Comparison of ENCODE assay signal across 1 cellular context in the genomic region with DNA sequence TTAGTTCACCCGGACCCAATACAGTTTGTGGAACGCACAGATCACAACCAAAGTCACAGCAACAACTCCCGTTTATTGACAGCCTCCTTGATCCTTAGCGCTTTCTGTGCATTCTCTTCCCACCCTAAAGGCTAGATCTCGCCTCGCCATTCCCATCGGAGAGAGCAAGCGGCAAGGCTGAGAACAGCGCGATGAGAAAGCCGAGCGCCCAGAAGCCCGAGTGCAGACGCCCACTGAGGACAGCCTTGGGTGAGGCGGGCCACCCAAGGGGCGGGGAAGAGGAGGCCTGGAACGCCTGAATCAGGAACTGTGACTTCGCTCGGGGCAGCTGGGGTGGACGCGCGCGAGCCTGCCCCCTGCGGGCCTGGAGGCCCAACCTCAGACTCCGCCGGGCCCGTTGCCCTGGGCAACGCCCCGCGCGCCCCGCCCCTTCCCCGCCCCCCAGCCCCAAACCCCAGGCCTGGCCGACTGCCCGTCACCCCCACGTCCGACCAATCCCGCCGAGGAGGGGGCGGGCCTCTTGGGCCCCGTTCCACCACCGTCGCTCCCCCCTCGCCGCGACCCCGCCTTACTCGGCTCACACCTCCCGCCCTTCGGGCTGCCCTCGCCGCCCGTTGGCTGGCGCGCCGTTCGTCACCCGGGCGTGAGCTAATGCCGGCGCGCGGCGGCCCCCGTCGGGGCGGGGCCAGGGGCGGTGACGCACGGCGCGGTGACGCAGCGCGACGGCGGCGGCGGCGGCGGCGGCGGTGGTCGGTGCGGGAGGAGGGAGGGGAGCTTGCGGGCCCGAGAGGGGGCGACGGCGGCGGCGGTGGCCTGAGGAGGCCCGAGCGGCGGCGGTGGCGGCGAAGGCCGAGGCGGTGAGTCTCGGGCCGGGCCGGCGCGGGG.
TF ChIP-seq lines count a peak whose summit lies in the region.

A gene with protein sequence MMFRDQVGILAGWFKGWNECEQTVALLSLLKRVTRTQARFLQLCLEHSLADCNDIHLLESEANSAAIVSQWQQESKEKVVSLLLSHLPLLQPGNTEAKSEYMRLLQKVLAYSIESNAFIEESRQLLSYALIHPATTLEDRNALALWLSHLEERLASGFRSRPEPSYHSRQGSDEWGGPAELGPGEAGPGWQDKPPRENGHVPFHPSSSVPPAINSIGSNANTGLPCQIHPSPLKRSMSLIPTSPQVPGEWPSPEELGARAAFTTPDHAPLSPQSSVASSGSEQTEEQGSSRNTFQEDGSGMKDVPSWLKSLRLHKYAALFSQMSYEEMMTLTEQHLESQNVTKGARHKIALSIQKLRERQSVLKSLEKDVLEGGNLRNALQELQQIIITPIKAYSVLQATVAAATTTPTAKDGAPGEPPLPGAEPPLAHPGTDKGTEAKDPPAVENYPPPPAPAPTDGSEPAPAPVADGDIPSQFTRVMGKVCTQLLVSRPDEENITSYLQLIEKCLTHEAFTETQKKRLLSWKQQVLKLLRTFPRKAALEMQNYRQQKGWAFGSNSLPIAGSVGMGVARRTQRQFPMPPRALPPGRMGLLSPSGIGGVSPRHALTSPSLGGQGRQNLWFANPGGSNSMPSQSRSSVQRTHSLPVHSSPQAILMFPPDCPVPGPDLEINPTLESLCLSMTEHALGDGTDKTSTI (plus strand): TSS at position 702 of the 885 bp plus-strand sequence. CDS start 14,473 bp downstream, outside the sequence.

TF ChIP-seq in HepG2, 621 proteins besides CTCF, POLR2A, EP300 and RAD21 (continued from another document and continues in another):
- TF ChIP-seq, protein P1, sequence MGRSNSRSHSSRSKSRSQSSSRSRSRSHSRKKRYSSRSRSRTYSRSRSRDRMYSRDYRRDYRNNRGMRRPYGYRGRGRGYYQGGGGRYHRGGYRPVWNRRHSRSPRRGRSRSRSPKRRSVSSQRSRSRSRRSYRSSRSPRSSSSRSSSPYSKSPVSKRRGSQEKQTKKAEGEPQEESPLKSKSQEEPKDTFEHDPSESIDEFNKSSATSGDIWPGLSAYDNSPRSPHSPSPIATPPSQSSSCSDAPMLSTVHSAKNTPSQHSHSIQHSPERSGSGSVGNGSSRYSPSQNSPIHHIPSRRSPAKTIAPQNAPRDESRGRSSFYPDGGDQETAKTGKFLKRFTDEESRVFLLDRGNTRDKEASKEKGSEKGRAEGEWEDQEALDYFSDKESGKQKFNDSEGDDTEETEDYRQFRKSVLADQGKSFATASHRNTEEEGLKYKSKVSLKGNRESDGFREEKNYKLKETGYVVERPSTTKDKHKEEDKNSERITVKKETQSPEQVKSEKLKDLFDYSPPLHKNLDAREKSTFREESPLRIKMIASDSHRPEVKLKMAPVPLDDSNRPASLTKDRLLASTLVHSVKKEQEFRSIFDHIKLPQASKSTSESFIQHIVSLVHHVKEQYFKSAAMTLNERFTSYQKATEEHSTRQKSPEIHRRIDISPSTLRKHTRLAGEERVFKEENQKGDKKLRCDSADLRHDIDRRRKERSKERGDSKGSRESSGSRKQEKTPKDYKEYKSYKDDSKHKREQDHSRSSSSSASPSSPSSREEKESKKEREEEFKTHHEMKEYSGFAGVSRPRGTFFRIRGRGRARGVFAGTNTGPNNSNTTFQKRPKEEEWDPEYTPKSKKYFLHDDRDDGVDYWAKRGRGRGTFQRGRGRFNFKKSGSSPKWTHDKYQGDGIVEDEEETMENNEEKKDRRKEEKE (IDR thresholded peaks at IDR 0.05), result no peak
- TF ChIP-seq ZNF20 (CRISPR knock-in tag; IDR thresholded peaks at IDR 0.05) (no peak), ZNF562 (CRISPR knock-in tag; IDR thresholded peaks at IDR 0.05; ENCODE audit: borderline replicate concordance) (no peak), FOSL1 (CRISPR knock-in tag; IDR thresholded peaks at IDR 0.05; ENCODE audit: borderline replicate concordance) (no peak), PRPF4 (IDR thresholded peaks at IDR 0.05; ENCODE audit: low read depth, low read length, poor library complexity, severe bottlenecking) (no peak), MEIS2 (CRISPR knock-in tag; IDR thresholded peaks at IDR 0.05) (0 out of 2 replicates have a peak, but pooled peaks have one; percentile 35), MTF1 (CRISPR knock-in tag; IDR thresholded peaks at IDR 0.05) (no peak), ZNF891 (CRISPR knock-in tag; IDR thresholded peaks at IDR 0.05) (no peak), ZNF879 (CRISPR knock-in tag; IDR thresholded peaks at IDR 0.05) (no peak), ERF (CRISPR knock-in tag; IDR thresholded peaks at IDR 0.05) (no peak), CBX2 (IDR thresholded peaks at IDR 0.05; ENCODE audit: low read depth, low read length) (no peak), CBX2 (CRISPR knock-in tag; IDR thresholded peaks at IDR 0.05; ENCODE audit: low read depth) (no peak), ARHGAP35 (CRISPR knock-in tag; IDR thresholded peaks at IDR 0.05; ENCODE audit: borderline replicate concordance) (no peak; the same call in 1 of the 2 replicates), ZNF556 (CRISPR knock-in tag; IDR thresholded peaks at IDR 0.05; ENCODE audit: borderline replicate concordance) (peak; percentile 91), SRSF4 (IDR thresholded peaks at IDR 0.05; ENCODE audit: low read depth, low read length, poor library complexity, severe bottlenecking) (no peak), SMARCE1 (IDR thresholded peaks at IDR 0.05; ENCODE audit: borderline replicate concordance) (no peak), RXRA (CRISPR knock-in tag; IDR thresholded peaks at IDR 0.05) (peak; percentile 46; the same call in 1 of the 2 replicates), EZH2 (conservative IDR thresholded peaks at IDR 0.05; ENCODE audit: low read depth, low read length) (no peak), ZBTB7A (CRISPR knock-in tag; IDR thresholded peaks at IDR 0.05) (no peak), ZKSCAN1 (IDR thresholded peaks at IDR 0.05; ENCODE audit: low read length) (no peak), CCDC6 (CRISPR knock-in tag; IDR thresholded peaks at IDR 0.05) (no peak), XRCC5 (optimal IDR thresholded peaks at IDR 0.05; ENCODE audit: low read length) (peak; percentile 32), PHB2 (IDR thresholded peaks at IDR 0.05; ENCODE audit: partially characterized antibody) (no peak), ZNF713 (CRISPR knock-in tag; IDR thresholded peaks at IDR 0.05) (no peak)
- TF ChIP-seq, protein P2, sequence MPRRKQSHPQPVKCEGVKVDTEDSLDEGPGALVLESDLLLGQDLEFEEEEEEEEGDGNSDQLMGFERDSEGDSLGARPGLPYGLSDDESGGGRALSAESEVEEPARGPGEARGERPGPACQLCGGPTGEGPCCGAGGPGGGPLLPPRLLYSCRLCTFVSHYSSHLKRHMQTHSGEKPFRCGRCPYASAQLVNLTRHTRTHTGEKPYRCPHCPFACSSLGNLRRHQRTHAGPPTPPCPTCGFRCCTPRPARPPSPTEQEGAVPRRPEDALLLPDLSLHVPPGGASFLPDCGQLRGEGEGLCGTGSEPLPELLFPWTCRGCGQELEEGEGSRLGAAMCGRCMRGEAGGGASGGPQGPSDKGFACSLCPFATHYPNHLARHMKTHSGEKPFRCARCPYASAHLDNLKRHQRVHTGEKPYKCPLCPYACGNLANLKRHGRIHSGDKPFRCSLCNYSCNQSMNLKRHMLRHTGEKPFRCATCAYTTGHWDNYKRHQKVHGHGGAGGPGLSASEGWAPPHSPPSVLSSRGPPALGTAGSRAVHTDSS (CRISPR knock-in tag; conservative IDR thresholded peaks at IDR 0.05), result no peak
- TF ChIP-seq, protein P3, sequence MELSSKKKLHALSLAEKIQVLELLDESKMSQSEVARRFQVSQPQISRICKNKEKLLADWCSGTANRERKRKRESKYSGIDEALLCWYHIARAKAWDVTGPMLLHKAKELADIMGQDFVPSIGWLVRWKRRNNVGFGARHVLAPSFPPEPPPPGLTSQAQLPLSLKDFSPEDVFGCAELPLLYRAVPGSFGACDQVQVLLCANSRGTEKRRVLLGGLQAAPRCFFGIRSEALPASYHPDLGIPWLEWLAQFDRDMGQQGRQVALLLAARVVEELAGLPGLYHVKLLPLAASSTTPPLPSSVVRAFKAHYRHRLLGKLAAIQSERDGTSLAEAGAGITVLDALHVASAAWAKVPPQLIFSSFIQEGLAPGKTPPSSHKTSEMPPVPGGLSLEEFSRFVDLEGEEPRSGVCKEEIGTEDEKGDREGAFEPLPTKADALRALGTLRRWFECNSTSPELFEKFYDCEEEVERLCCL (CRISPR knock-in tag; IDR thresholded peaks at IDR 0.05; ENCODE audit: borderline replicate concordance), result no peak
- TF ChIP-seq, protein P4, sequence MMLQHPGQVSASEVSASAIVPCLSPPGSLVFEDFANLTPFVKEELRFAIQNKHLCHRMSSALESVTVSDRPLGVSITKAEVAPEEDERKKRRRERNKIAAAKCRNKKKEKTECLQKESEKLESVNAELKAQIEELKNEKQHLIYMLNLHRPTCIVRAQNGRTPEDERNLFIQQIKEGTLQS (CRISPR knock-in tag; IDR thresholded peaks at IDR 0.05), result no peak
- TF ChIP-seq, protein P5, sequence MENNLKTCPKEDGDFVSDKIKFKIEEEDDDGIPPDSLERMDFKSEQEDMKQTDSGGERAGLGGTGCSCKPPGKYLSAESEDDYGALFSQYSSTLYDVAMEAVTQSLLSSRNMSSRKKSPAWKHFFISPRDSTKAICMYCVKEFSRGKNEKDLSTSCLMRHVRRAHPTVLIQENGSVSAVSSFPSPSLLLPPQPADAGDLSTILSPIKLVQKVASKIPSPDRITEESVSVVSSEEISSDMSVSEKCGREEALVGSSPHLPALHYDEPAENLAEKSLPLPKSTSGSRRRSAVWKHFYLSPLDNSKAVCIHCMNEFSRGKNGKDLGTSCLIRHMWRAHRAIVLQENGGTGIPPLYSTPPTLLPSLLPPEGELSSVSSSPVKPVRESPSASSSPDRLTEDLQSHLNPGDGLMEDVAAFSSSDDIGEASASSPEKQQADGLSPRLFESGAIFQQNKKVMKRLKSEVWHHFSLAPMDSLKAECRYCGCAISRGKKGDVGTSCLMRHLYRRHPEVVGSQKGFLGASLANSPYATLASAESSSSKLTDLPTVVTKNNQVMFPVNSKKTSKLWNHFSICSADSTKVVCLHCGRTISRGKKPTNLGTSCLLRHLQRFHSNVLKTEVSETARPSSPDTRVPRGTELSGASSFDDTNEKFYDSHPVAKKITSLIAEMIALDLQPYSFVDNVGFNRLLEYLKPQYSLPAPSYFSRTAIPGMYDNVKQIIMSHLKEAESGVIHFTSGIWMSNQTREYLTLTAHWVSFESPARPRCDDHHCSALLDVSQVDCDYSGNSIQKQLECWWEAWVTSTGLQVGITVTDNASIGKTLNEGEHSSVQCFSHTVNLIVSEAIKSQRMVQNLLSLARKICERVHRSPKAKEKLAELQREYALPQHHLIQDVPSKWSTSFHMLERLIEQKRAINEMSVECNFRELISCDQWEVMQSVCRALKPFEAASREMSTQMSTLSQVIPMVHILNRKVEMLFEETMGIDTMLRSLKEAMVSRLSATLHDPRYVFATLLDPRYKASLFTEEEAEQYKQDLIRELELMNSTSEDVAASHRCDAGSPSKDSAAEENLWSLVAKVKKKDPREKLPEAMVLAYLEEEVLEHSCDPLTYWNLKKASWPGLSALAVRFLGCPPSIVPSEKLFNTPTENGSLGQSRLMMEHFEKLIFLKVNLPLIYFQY (CRISPR knock-in tag; IDR thresholded peaks at IDR 0.05; ENCODE audit: borderline replicate concordance), result peak; percentile 50
- TF ChIP-seq, protein P6, sequence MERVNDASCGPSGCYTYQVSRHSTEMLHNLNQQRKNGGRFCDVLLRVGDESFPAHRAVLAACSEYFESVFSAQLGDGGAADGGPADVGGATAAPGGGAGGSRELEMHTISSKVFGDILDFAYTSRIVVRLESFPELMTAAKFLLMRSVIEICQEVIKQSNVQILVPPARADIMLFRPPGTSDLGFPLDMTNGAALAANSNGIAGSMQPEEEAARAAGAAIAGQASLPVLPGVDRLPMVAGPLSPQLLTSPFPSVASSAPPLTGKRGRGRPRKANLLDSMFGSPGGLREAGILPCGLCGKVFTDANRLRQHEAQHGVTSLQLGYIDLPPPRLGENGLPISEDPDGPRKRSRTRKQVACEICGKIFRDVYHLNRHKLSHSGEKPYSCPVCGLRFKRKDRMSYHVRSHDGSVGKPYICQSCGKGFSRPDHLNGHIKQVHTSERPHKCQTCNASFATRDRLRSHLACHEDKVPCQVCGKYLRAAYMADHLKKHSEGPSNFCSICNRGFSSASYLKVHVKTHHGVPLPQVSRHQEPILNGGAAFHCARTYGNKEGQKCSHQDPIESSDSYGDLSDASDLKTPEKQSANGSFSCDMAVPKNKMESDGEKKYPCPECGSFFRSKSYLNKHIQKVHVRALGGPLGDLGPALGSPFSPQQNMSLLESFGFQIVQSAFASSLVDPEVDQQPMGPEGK (CRISPR knock-in tag; IDR thresholded peaks at IDR 0.05), result peak; percentile 79
- TF ChIP-seq, protein P7, sequence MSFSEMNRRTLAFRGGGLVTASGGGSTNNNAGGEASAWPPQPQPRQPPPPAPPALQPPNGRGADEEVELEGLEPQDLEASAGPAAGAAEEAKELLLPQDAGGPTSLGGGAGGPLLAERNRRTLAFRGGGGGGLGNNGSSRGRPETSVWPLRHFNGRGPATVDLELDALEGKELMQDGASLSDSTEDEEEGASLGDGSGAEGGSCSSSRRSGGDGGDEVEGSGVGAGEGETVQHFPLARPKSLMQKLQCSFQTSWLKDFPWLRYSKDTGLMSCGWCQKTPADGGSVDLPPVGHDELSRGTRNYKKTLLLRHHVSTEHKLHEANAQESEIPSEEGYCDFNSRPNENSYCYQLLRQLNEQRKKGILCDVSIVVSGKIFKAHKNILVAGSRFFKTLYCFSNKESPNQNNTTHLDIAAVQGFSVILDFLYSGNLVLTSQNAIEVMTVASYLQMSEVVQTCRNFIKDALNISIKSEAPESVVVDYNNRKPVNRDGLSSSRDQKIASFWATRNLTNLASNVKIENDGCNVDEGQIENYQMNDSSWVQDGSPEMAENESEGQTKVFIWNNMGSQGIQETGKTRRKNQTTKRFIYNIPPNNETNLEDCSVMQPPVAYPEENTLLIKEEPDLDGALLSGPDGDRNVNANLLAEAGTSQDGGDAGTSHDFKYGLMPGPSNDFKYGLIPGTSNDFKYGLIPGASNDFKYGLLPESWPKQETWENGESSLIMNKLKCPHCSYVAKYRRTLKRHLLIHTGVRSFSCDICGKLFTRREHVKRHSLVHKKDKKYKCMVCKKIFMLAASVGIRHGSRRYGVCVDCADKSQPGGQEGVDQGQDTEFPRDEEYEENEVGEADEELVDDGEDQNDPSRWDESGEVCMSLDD (CRISPR knock-in tag; IDR thresholded peaks at IDR 0.05; ENCODE audit: borderline replicate concordance), result no peak
- TF ChIP-seq, protein P8, sequence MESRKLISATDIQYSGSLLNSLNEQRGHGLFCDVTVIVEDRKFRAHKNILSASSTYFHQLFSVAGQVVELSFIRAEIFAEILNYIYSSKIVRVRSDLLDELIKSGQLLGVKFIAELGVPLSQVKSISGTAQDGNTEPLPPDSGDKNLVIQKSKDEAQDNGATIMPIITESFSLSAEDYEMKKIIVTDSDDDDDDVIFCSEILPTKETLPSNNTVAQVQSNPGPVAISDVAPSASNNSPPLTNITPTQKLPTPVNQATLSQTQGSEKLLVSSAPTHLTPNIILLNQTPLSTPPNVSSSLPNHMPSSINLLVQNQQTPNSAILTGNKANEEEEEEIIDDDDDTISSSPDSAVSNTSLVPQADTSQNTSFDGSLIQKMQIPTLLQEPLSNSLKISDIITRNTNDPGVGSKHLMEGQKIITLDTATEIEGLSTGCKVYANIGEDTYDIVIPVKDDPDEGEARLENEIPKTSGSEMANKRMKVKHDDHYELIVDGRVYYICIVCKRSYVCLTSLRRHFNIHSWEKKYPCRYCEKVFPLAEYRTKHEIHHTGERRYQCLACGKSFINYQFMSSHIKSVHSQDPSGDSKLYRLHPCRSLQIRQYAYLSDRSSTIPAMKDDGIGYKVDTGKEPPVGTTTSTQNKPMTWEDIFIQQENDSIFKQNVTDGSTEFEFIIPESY (CRISPR knock-in tag; IDR thresholded peaks at IDR 0.05), result peak; percentile 50; the same call in 1 of the 2 replicates
